27 cellular contexts compared by ENCODE assay signal in the genomic region with DNA sequence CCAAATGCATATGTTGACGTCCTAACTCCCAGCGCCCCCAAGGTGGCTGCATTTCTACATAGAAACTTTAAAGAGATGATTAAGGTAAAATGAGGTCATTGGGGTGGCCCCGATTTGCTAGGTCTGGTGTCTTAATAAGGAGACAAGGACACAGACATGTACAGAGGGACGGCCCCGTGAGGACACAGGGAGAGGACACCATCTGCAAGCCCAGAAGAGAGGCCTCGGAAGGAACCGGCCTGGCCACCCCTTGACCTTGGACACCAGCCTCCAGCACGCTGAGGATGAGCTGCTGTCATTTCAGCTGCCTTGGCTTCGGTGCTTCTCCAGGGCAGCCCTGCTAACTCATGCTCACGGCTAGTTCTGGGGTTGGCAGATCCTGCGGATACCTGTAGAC.
DNase-seq lines count a peak whose midpoint lies in the region; ATAC-seq lines count a peak whose summit lies in the region.
"Had no signal": no experiment of that assay in that cellular context is flagged by ENCODE, and none has a peak within 500 bp of the region (broad histone marks: within the 10 kb centered on the region; RNA-seq: fewer than 3 reads in every experiment).

No MANE protein-coding gene starts in this region.

- intact Hi-C loops in activated T-helper 2 cell treated with anti-CD3 and anti-CD28 coated beads, Interferon-gamma antibody, Interleukin-2, Interleukin-4, amounts not matched to agents 10 μg/mL and 5 μg/mL and 100 μg/mL, durations not matched to agents 14 hours and 24 hours and 36 hours (cut with micrococcal nuclease) = no loop called here

- peaks cover 5% of the 10 kb centered on the region for H3K4me1 Mint-ChIP-seq in activated naive CD4-positive, alpha-beta T cell treated with anti-CD3 and anti-CD28 coated beads, Interleukin-2, amount 10 ng/mL, durations not matched to agents 7 days and 5 days
- H3K4me1 Mint-ChIP-seq in activated T-helper 2 cell treated with anti-CD3 and anti-CD28 coated beads, Interferon-gamma antibody, Interleukin-2, Interleukin-4, amounts not matched to agents 10 μg/mL and 5 μg/mL and 100 μg/mL, durations not matched to agents 14 hours and 24 hours and 36 hours (ENCODE audit: low read depth) = no peaks in the 10 kb centered on the region
- H3K4me1 Mint-ChIP-seq: activated B cell treated with CpG ODN at 0.5 μM for 24 hours; central memory CD8-positive, alpha-beta T cell; stimulated activated memory B cell treated with anti-CD40 and anti-IgM and Interleukin-4, amounts not matched to agents 10 μg/mL and 1 μg/mL and 100 μg/mL, for 72 hours had no signal

- no peaks in the 10 kb centered on the region for H3K79me1 ChIP-seq in neuronal stem cell (ENCODE audit: low read depth, low read length)

- H3K4ac ChIP-seq in neuronal stem cell (ENCODE audit: low read length) = no peak overlapping the region

- H3K9me3 Mint-ChIP-seq in activated naive CD4-positive, alpha-beta T cell treated with anti-CD3 and anti-CD28 coated beads, Interleukin-2, amount 10 ng/mL, durations not matched to agents 7 days and 5 days = no peaks in the 10 kb centered on the region
- no peaks in the 10 kb centered on the region for H3K9me3 Mint-ChIP-seq in activated T-helper 2 cell treated with anti-CD3 and anti-CD28 coated beads, Interferon-gamma antibody, Interleukin-2, Interleukin-4, amounts not matched to agents 10 μg/mL and 5 μg/mL and 100 μg/mL, durations not matched to agents 14 hours and 24 hours and 36 hours
- H3K9me3 Mint-ChIP-seq: activated B cell treated with CpG ODN at 0.5 μM for 24 hours; activated CD4-positive, alpha-beta memory T cell treated with anti-CD3 and anti-CD28 coated beads for 36 hours; CD4-positive, alpha-beta memory T cell; central memory CD8-positive, alpha-beta T cell had no signal

- no peak overlapping the region for H3K9ac ChIP-seq in neuronal stem cell (ENCODE audit: low read depth, low read length, poor library complexity)

- no peaks in the 10 kb centered on the region for H3K36me3 ChIP-seq in neuronal stem cell (replicated peaks in 1 of 2; ENCODE audit: control insufficient read depth in 2 of 2, insufficient read depth in 2 of 2, low read length in 2 of 2)
- H3K36me3 ChIP-seq: left lung had no signal

- H3K36me3 Mint-ChIP-seq in activated naive CD4-positive, alpha-beta T cell treated with anti-CD3 and anti-CD28 coated beads, Interleukin-2, amount 10 ng/mL, durations not matched to agents 7 days and 5 days = no peaks in the 10 kb centered on the region
- no peaks in the 10 kb centered on the region for H3K36me3 Mint-ChIP-seq in activated T-helper 2 cell treated with anti-CD3 and anti-CD28 coated beads, Interferon-gamma antibody, Interleukin-2, Interleukin-4, amounts not matched to agents 10 μg/mL and 5 μg/mL and 100 μg/mL, durations not matched to agents 14 hours and 24 hours and 36 hours (ENCODE audit: low read depth)
- H3K36me3 Mint-ChIP-seq: activated CD4-positive, alpha-beta memory T cell treated with anti-CD3 and anti-CD28 coated beads for 36 hours; stimulated activated memory B cell treated with anti-CD40 and anti-IgM and Interleukin-4, amounts not matched to agents 10 μg/mL and 1 μg/mL and 100 μg/mL, for 72 hours had no signal

- no peak overlapping the region for H4K8ac ChIP-seq in neuronal stem cell (ENCODE audit: low read depth, low read length)

- ATAC-seq in HG03571 (IDR thresholded peaks at IDR 0.05; ENCODE audit: unreplicated experiment) (no peak), HG02678 (IDR thresholded peaks at IDR 0.05; ENCODE audit: unreplicated experiment) (no peak)
- ATAC-seq: A549; PC-3; stimulated activated memory B cell treated with anti-CD40 and anti-IgM and Interleukin-4, amounts not matched to agents 10 μg/mL and 1 μg/mL and 100 μg/mL, for 72 hours had no signal

- H3K27me3 ChIP-seq in neuronal stem cell (ENCODE audit: control insufficient read depth in 3 of 3, insufficient read depth in 3 of 3, low read depth in 1 of 3, low read length in 3 of 3) = peaks cover 2 to 12% (median 2%) of the 10 kb centered on the region in 3 experiments

- H4K91ac ChIP-seq in neuronal stem cell (ENCODE audit: low read depth, low read length, poor library complexity) = no peak overlapping the region

- H3K9me3 ChIP-seq in neuronal stem cell (replicated peaks in 1 of 2; ENCODE audit: control insufficient read depth in 2 of 2, insufficient read depth in 1 of 2, low read depth in 1 of 2, low read length in 2 of 2) = no peaks in the 10 kb centered on the region
- H3K9me3 ChIP-seq: A549, left lung had no signal

- no peak overlapping the region for H3K4me2 ChIP-seq in neuronal stem cell (ENCODE audit: insufficient read depth, low read length, poor library complexity, severe bottlenecking)
- H3K4me2 ChIP-seq: A549 had no signal

- no peak overlapping the region for H2BK120ac ChIP-seq in neuronal stem cell (ENCODE audit: low read depth, low read length)

- H2BK5ac ChIP-seq in neuronal stem cell (ENCODE audit: low read length) = no peak overlapping the region

- no peak overlapping the region for H3K27ac ChIP-seq in neuronal stem cell (replicated peaks; ENCODE audit: low read length)
- H3K27ac ChIP-seq: A549, left lung had no signal

- no CpG with 5 or more reads among the region's 11 CpGs for WGBS in neuronal stem cell (ENCODE audit: extremely low coverage in 2 of 2, insufficient read length in 2 of 2, insufficient replicate concordance in 1 of 2), 2 donors

- H3K4me3 ChIP-seq in neuronal stem cell (ENCODE audit: low read length in 2 of 2) = no peak overlapping the region
- H3K4me3 ChIP-seq: A549, left lung had no signal

- no peak overlapping the region for H3K27ac Mint-ChIP-seq in activated naive CD4-positive, alpha-beta T cell treated with anti-CD3 and anti-CD28 coated beads, Interleukin-2, amount 10 ng/mL, durations not matched to agents 7 days and 5 days
- H3K27ac Mint-ChIP-seq in activated T-helper 2 cell treated with anti-CD3 and anti-CD28 coated beads, Interferon-gamma antibody, Interleukin-2, Interleukin-4, amounts not matched to agents 10 μg/mL and 5 μg/mL and 100 μg/mL, durations not matched to agents 14 hours and 24 hours and 36 hours = no peak overlapping the region
- H3K27ac Mint-ChIP-seq: activated B cell treated with CpG ODN at 0.5 μM for 24 hours; activated CD4-positive, alpha-beta memory T cell treated with anti-CD3 and anti-CD28 coated beads for 36 hours; stimulated activated memory B cell treated with anti-CD40 and anti-IgM and Interleukin-4, amounts not matched to agents 10 μg/mL and 1 μg/mL and 100 μg/mL, for 72 hours had no signal

- CTCF ChIA-PET in activated naive CD4-positive, alpha-beta T cell treated with anti-CD3 and anti-CD28 coated beads, Interleukin-2, amount 10 ng/mL, durations not matched to agents 7 days and 5 days (lab: Charles Lee) = no interaction called here

- H3K23ac ChIP-seq in neuronal stem cell (ENCODE audit: low read depth, low read length, poor library complexity) = no peak overlapping the region

- H3K18ac ChIP-seq in neuronal stem cell (ENCODE audit: low read length) = peak overlapping the region; percentile 42

- H3K4me3 Mint-ChIP-seq in activated naive CD4-positive, alpha-beta T cell treated with anti-CD3 and anti-CD28 coated beads, Interleukin-2, amount 10 ng/mL, durations not matched to agents 7 days and 5 days = no peak overlapping the region
- H3K4me3 Mint-ChIP-seq in activated T-helper 2 cell treated with anti-CD3 and anti-CD28 coated beads, Interferon-gamma antibody, Interleukin-2, Interleukin-4, amounts not matched to agents 10 μg/mL and 5 μg/mL and 100 μg/mL, durations not matched to agents 14 hours and 24 hours and 36 hours (ENCODE audit: low read depth) = no peak overlapping the region
- H3K4me3 Mint-ChIP-seq: activated B cell treated with CpG ODN at 0.5 μM for 24 hours; stimulated activated memory B cell treated with anti-CD40 and anti-IgM and Interleukin-4, amounts not matched to agents 10 μg/mL and 1 μg/mL and 100 μg/mL, for 72 hours had no signal

- peak; percentile 10 for DNase-seq in activated naive CD4-positive, alpha-beta T cell treated with anti-CD3 and anti-CD28 coated beads, Interleukin-2, amount 10 ng/mL, durations not matched to agents 7 days and 5 days
- no peak for DNase-seq in activated naive CD4-positive, alpha-beta T cell treated with Interleukin-2 at 50 U/mL for 16 hours
- peak; percentile 6 for DNase-seq in activated T-helper 2 cell treated with anti-CD3 and anti-CD28 coated beads, Interferon-gamma antibody, Interleukin-2, Interleukin-4, amounts not matched to agents 10 μg/mL and 5 μg/mL and 100 μg/mL, durations not matched to agents 14 hours and 24 hours and 36 hours (ENCODE audit: low spot score)
- DNase-seq in neuronal stem cell (ENCODE audit: low spot score) = no peak
- peak; percentile 34 for DNase-seq in ureter (ENCODE audit: low spot score)
- DNase-seq in inferior parietal cortex (ENCODE audit: extremely low spot score) = no peak
- DNase-seq: activated B cell treated with CpG ODN at 0.5 μM for 24 hours; activated CD4-positive, alpha-beta memory T cell treated with anti-CD3 and anti-CD28 coated beads for 36 hours; activated gamma-delta T cell treated with Interleukin-2 at 50 U/mL for 16 hours; AML-193; CD4-positive, alpha-beta memory T cell; hippocampal formation; mesenchymal stem cell; NCI-H1048; NCI-H1694; NCI-H2171; NCI-H526; NK-92 treated with Interleukin-12 subunit alpha and Interleukin-12 subunit beta, amount 100 ng/mL, for 24 hours; PC-3; SHP77; stimulated activated CD4-positive, alpha-beta T cell treated with anti-CD3 and anti-CD28 coated beads, Interleukin-2, amount 100 ng/mL, for 24 hours had no signal

- no peak overlapping the region for H2AK5ac ChIP-seq in neuronal stem cell (ENCODE audit: low read depth, low read length)

- no peak overlapping the region for H3K14ac ChIP-seq in neuronal stem cell (ENCODE audit: low read length)

- peaks cover 22% of the 10 kb centered on the region for H3K27me3 Mint-ChIP-seq in activated naive CD4-positive, alpha-beta T cell treated with anti-CD3 and anti-CD28 coated beads, Interleukin-2, amount 10 ng/mL, durations not matched to agents 7 days and 5 days
- H3K27me3 Mint-ChIP-seq in activated T-helper 2 cell treated with anti-CD3 and anti-CD28 coated beads, Interferon-gamma antibody, Interleukin-2, Interleukin-4, amounts not matched to agents 10 μg/mL and 5 μg/mL and 100 μg/mL, durations not matched to agents 14 hours and 24 hours and 36 hours (ENCODE audit: low read depth) = no peaks in the 10 kb centered on the region

- no peak overlapping the region for H2AFZ ChIP-seq in neuronal stem cell (ENCODE audit: low read length)

- peaks cover 0 to 12% of the 10 kb centered on the region in 2 donors for H3K4me1 ChIP-seq in neuronal stem cell (ENCODE audit: control insufficient read depth in 2 of 2, insufficient read depth in 1 of 2, low read depth in 1 of 2, low read length in 2 of 2)
- H3K4me1 ChIP-seq: A549, left lung had no signal

- no peak overlapping the region for H2BK15ac ChIP-seq in neuronal stem cell (ENCODE audit: low read length)

- H2BK12ac ChIP-seq in neuronal stem cell (ENCODE audit: low read length) = no peak overlapping the region

Comparison
In these comparisons a context has a peak if more than half of its experiments do, and no peak if none do; other contexts are left out.
1. DNase-seq: peak in activated naive CD4-positive, alpha-beta T cell treated with anti-CD3 and anti-CD28 coated beads, Interleukin-2, amount 10 ng/mL, durations not matched to agents 7 days and 5 days (single experiment), activated T-helper 2 cell treated with anti-CD3 and anti-CD28 coated beads, Interferon-gamma antibody, Interleukin-2, Interleukin-4, amounts not matched to agents 10 μg/mL and 5 μg/mL and 100 μg/mL, durations not matched to agents 14 hours and 24 hours and 36 hours (single experiment) and ureter (single experiment); none in activated naive CD4-positive, alpha-beta T cell treated with Interleukin-2 at 50 U/mL for 16 hours (single experiment), neuronal stem cell (single experiment) and inferior parietal cortex (single experiment).